24 cellular contexts compared by ENCODE assay signal in genomic region chr5:142740474-142740873, GRCh38. TPM values are rescaled to one million over a fixed set of nuclear protein-coding genes. Genes with fewer than 3 reads are reported as not detected.
DNase-seq lines count a peak whose midpoint lies in the region; ATAC-seq, FAIRE-seq and TF ChIP-seq lines count a peak whose summit lies in the region.
"Had no signal": no experiment of that assay in that cellular context is flagged by ENCODE, and none has a peak within 500 bp of the region (broad histone marks: within the 10 kb centered on the region; RNA-seq: fewer than 3 reads in every experiment).

No MANE protein-coding gene starts in this region.

- CTCF ChIA-PET in A549 (lab: Yijun Ruan, JAX) (interaction anchor here (0.8 to 23.4 kb wide), 11 partner anchors 9 to 175 kb away, joined by 3 to 473 read pairs (median 12); partner anchors contain the start of gene ARHGAP26), RWPE1 (lab: Yijun Ruan, JAX) (interaction anchor here (0.6 to 1.9 kb wide), 3 partner anchors 27 to 1133 kb away, joined by 3 to 6 read pairs (median 4); no protein-coding TSS in a partner anchor)

- intact Hi-C loops in stomach (cut with DNase I; ENCODE audit: low total_unique reads): no loop called here

- no peaks in the 10 kb centered on the region for H3K27me3 ChIP-seq in stomach
- H3K27me3 ChIP-seq: body of pancreas, right lobe of liver had no signal

- no peak overlapping the region for H3K4me3 ChIP-seq in A549
- no peak overlapping the region for H3K4me3 ChIP-seq in stomach
- H3K4me3 ChIP-seq: body of pancreas, right lobe of liver had no signal

- H3K9me3 ChIP-seq in A549 (no peaks in the 10 kb centered on the region), stomach (no peaks in the 10 kb centered on the region)
- H3K9me3 ChIP-seq: body of pancreas, right lobe of liver had no signal

- ATAC-seq in A549: peak in 1 of 2 experiments; percentile 83; a peak in 3 of 6 replicates
- ATAC-seq in esophagus mucosa: peak; percentile 57
- no peak for ATAC-seq in HG03432 (IDR thresholded peaks at IDR 0.05; ENCODE audit: unreplicated experiment)
- ATAC-seq: activated naive CD8-positive, alpha-beta T cell treated with anti-CD3 and anti-CD28 coated beads, Interleukin-2, amount 50 U/mL, for 24 hours; body of pancreas had no signal

- no peak overlapping the region for H3K27ac ChIP-seq in A549
- no peak overlapping the region for H3K27ac ChIP-seq in RWPE1
- H3K27ac ChIP-seq in stomach: no peak overlapping the region
- H3K27ac ChIP-seq: body of pancreas, right lobe of liver, WERI-Rb-1 had no signal

- H3K4me2 ChIP-seq in A549: peak overlapping the region; percentile 44

- H3K36me3 ChIP-seq in stomach: no peaks in the 10 kb centered on the region
- H3K36me3 ChIP-seq: right lobe of liver, WERI-Rb-1 had no signal

- no peak for TF ChIP-seq POLR2A in A549 (IDR thresholded peaks at IDR 0.05; ENCODE audit: low read length)
- no peak for TF ChIP-seq POLR2A in stomach (IDR thresholded peaks at IDR 0.05)

- TF ChIP-seq CTCF in A549 (IDR thresholded peaks at IDR 0.05) (no peak), RWPE1 (conservative IDR thresholded peaks at IDR 0.05; ENCODE audit: low read depth) (no peak), stomach (IDR thresholded peaks at IDR 0.05) (no peak)

- no peak for TF ChIP-seq EP300 in A549 (IDR thresholded peaks at IDR 0.05)
- no peak for TF ChIP-seq EP300 in stomach (IDR thresholded peaks at IDR 0.05)

- 30% methylated on average over 4 of the region's 4 CpGs for WGBS in A549 (ENCODE audit: missing lambda C conversion rate)
- 60 to 78% (median 62%) methylated on average over 4 of the region's 4 CpGs for WGBS in stomach, 5 donors

- peak in 1 of 2 experiments; percentile 41 for DNase-seq in A549 (ENCODE audit: low read depth in 1 of 2, low spot score in 1 of 2)
- DNase-seq in DMS53 (lab: John Stamatoyannopoulos, UW): peak; percentile 94
- DNase-seq in RWPE1 (ENCODE audit: low spot score): peak; percentile 39
- DNase-seq in stomach: no peak
- no peak for DNase-seq in 8988T
- DNase-seq: activated CD4-positive, alpha-beta T cell treated with anti-CD3 and anti-CD28 coated beads, Interleukin-2, amount 10 ng/mL, durations not matched to agents 24 days and 14 days; activated naive CD8-positive, alpha-beta T cell treated with anti-CD3 and anti-CD28 coated beads, Interleukin-2, amount 50 U/mL, for 24 hours; activated T-cell treated with anti-CD3 and anti-CD28 coated beads, Interleukin-2, amount 50 U/mL, for 48 hours; body of pancreas; CD4-positive, CD25-positive, alpha-beta regulatory T cell; cerebellar nuclear complex; glutamatergic neuron; GOT3; HFFc6; KG1; kidney; NCI-H446 treated with DMSO at 0.1 percent for 48 hours; right lobe of liver; stimulated activated CD4-positive, alpha-beta T cell treated with anti-CD3 and anti-CD28 coated beads, Interleukin-4, amount 100 ng/mL, for 1 hour; WERI-Rb-1 had no signal

- POLR2A ChIA-PET in A549 (lab: Yijun Ruan, JAX): no interaction called here
- POLR2A ChIA-PET in RWPE1 (lab: Yijun Ruan, JAX; ENCODE audit: low non-redundant PET): no interaction called here

- peaks cover 10% of the 10 kb centered on the region for H3K4me1 ChIP-seq in A549
- H3K4me1 ChIP-seq in stomach: peaks cover 0 to 6% (median 0%) of the 10 kb centered on the region in 4 donors
- H3K4me1 ChIP-seq: body of pancreas, right lobe of liver had no signal

- FAIRE-seq in A549 (lab: Jason Lieb, UNC): no peak
- FAIRE-seq: endothelial cell of umbilical vein, kidney, RCC 7860 had no signal

- no peak for TF ChIP-seq RAD21 in A549 (conservative IDR thresholded peaks at IDR 0.05 in 1 of 2, IDR thresholded peaks at IDR 0.05 in 1 of 2)

TF ChIP-seq in A549, 52 proteins besides CTCF, POLR2A, EP300 and RAD21:
- peak; percentile 81 for TF ChIP-seq GATA3 (IDR thresholded peaks at IDR 0.05; ENCODE audit: borderline replicate concordance)
- TF ChIP-seq CHD2 (IDR thresholded peaks at IDR 0.05; ENCODE audit: low read length, partially characterized antibody): no peak
- no peak for TF ChIP-seq FOSL2 (IDR thresholded peaks at IDR 0.05)
- peak; percentile 53 for TF ChIP-seq FOSL2 (CRISPR knock-in tag; IDR thresholded peaks at IDR 0.05)

RNA-seq across cellular contexts. Expression of gene ARHGAP26, which starts 29.7 kb away (rescaled TPM):
- polyA plus RNA-seq in A549 (2011; rRNA removed): 19.1 and 29.8 TPM in 2 replicates
- 4.2 and 4.5 TPM in 2 replicates for polyA plus RNA-seq in A549 (2012; cell fraction: cytosol; rRNA removed)
- 8.9 and 9.7 TPM in 2 replicates for polyA plus RNA-seq in A549 (2012; cell fraction: nucleus; rRNA removed)
- 6.6 to 8.1 TPM (median 7.5 TPM) in 3 replicates for polyA plus RNA-seq in A549 (2017; fragmentation: RNase III; extraction: RNeasy Plus Mini Kit Qiagen cat#74134 plus additional on column Dnase treatment)
- polyA minus RNA-seq in A549 (2011; rRNA and poly(A)+ RNA removed): 81.7 and 91.3 TPM in 2 replicates
- total RNA-seq in esophagus mucosa: 7.1 TPM
- 100 to 1,000 TPM in 1 of 5 donors, 10 to 100 TPM in 4; 26.8 to 115 (median 70.7) TPM for total RNA-seq in stomach
- polyA plus RNA-seq in stomach: 1 to 10 TPM; 4.0 to 4.5 (median 4.4) TPM

RNA-seq across cellular contexts. Expression of gene FGF1, which starts 54.6 kb away (rescaled TPM):
- polyA plus RNA-seq in A549 (2011; rRNA removed): 0.05 and 0.15 TPM in 2 replicates
- 0.11 and 0.13 TPM in 2 replicates for polyA plus RNA-seq in A549 (2012; cell fraction: cytosol; rRNA removed)
- 0.06 and 0.10 TPM in 2 replicates for polyA plus RNA-seq in A549 (2012; cell fraction: nucleus; rRNA removed)
- polyA plus RNA-seq in A549 (2017; fragmentation: RNase III; extraction: RNeasy Plus Mini Kit Qiagen cat#74134 plus additional on column Dnase treatment): 0.31 to 0.40 TPM (median 0.38 TPM) in 3 replicates
- polyA minus RNA-seq in A549 (2011; rRNA and poly(A)+ RNA removed): 0.12 TPM in 1 of 2 replicates, not detected in the other
- total RNA-seq in esophagus mucosa: 0.88 TPM
- 1 to 10 TPM in 2 of 5 donors, not detected in 3; 1.0 to 3.5 TPM for total RNA-seq in stomach
- polyA plus RNA-seq in stomach: 1 to 10 TPM in 1 of 3 donors, under 1 TPM in 2; 0.73 to 1.6 (median 0.92) TPM
- total RNA-seq: activated CD4-positive, alpha-beta T cell treated with anti-CD3 and anti-CD28 coated beads, Interleukin-2, amount 10 ng/mL, durations not matched to agents 24 days and 14 days; CD4-positive, CD25-positive, alpha-beta regulatory T cell; endothelial cell of umbilical vein had no signal
- polyA plus RNA-seq: CD4-positive, CD25-positive, alpha-beta regulatory T cell; endothelial cell of umbilical vein had no signal

Comparison
In these comparisons a context has a peak if more than half of its experiments do, and no peak if none do; other contexts are left out.
1. DNase-seq: peak in DMS53 (single experiment) and RWPE1 (single experiment); none in stomach (single experiment) and 8988T (single experiment).